In genomic region chr12:69570545-69571399, GRCh38 we compare ENCODE assay signal across 8 cellular contexts. TPM values are rescaled to one million over a fixed set of nuclear protein-coding genes. Genes with fewer than 3 reads are reported as not detected.
DNase-seq lines count a peak whose midpoint lies in the region; ATAC-seq, FAIRE-seq and TF ChIP-seq lines count a peak whose summit lies in the region.

No MANE protein-coding gene starts in this region.

- H3K27ac ChIP-seq in body of pancreas = no peak overlapping the region

- intact Hi-C loops in body of pancreas (cut with DNase I) = no loop called here

- no peak for TF ChIP-seq POLR2A in body of pancreas (IDR thresholded peaks at IDR 0.05)

- H3K9me3 ChIP-seq in body of pancreas = no peaks in the 10 kb centered on the region

- no peak overlapping the region for H3K4me3 ChIP-seq in body of pancreas

- peaks cover 7% of the 10 kb centered on the region for H3K4me1 ChIP-seq in body of pancreas

- no peaks in the 10 kb centered on the region for H3K27me3 ChIP-seq in body of pancreas

- DNase-seq in NAMALWA (ENCODE audit: low spot score) (peak; percentile 76), T-helper 1 cell (peak; percentile 17 to 48 (median 38)), body of pancreas (peak; percentile 52 to 73 (median 66)), inferior parietal cortex (ENCODE audit: extremely low spot score) (peak; percentile 76)
- peak; percentile 58 for DNase-seq in stimulated activated CD4-positive, alpha-beta T cell treated with anti-CD3 and anti-CD28 coated beads, Interleukin-2, amount 100 ng/mL, for 4 hours (ENCODE audit: low read depth)

- peak; percentile 95 for FAIRE-seq in G401.6 (lab: Jason Lieb, UNC)

- WGBS in body of pancreas, 2 donors = 29 to 35% methylated on average over 6 of the region's 6 CpGs

- TF ChIP-seq CTCF in body of pancreas (IDR thresholded peaks at IDR 0.05) = peak; percentile 34 to 83 (median 76)

- ATAC-seq in GM21737 (IDR thresholded peaks at IDR 0.05; ENCODE audit: unreplicated experiment) (peak; percentile 74), body of pancreas (peak; percentile 81), HG02623 (IDR thresholded peaks at IDR 0.05; ENCODE audit: unreplicated experiment) (no peak)

- H3K36me3 ChIP-seq in body of pancreas (replicated peaks in 1 of 2; ENCODE audit: insufficient read depth in 1 of 2, low read depth in 2 of 2) = peaks cover 4 to 16% of the 10 kb centered on the region in 2 donors

RNA-seq across cellular contexts. Expression of gene CCT2, which starts 14.5 kb away (rescaled TPM):
- total RNA-seq in body of pancreas = 10 to 100 TPM; 68.2 to 71.1 TPM

RNA-seq across cellular contexts. Expression of gene LRRC10, which starts 39.9 kb away (rescaled TPM):
- not detected for total RNA-seq in body of pancreas
